Comparison of ENCODE assay signal across 8 cellular contexts in genomic region chr20:8601542-8601912, GRCh38.
DNase-seq lines count a peak whose midpoint lies in the region; ATAC-seq and TF ChIP-seq lines count a peak whose summit lies in the region.

No MANE protein-coding gene starts in this region.

- H3K27ac ChIP-seq in OCI-LY1 (ENCODE audit: low read depth, low read length, poor library complexity, severe bottlenecking) (peak overlapping the region; percentile 82), osteoblast (ENCODE audit: low read depth, low read length) (no peak overlapping the region), right atrium auricular region (no peak overlapping the region)

- H3K27me3 ChIP-seq in OCI-LY1 (ENCODE audit: insufficient read depth, low read length) (no peaks in the 10 kb centered on the region), osteoblast (ENCODE audit: insufficient read depth, low read length) (no peaks in the 10 kb centered on the region), right atrium auricular region (no peaks in the 10 kb centered on the region)

- H3K4me2 ChIP-seq in OCI-LY1 (ENCODE audit: low read length) (0 out of 2 replicates have a peak overlapping the region, but pooled peaks have one; percentile 59), osteoblast (ENCODE audit: insufficient read depth, low read length) (no peak overlapping the region)

- intact Hi-C loops in activated CD4-positive, alpha-beta T cell treated with anti-CD3 and anti-CD28 coated beads for 36 hours (cut with DNase I, micrococcal nuclease): no loop called here

- no peak for TF ChIP-seq CTCF in OCI-LY1 (IDR thresholded peaks at IDR 0.05; ENCODE audit: low read length)
- TF ChIP-seq CTCF in osteocyte (IDR thresholded peaks at IDR 0.05): no peak
- TF ChIP-seq CTCF in osteoblast (IDR thresholded peaks at IDR 0.05; ENCODE audit: extremely low read depth, low read depth, low read length): no peak
- TF ChIP-seq CTCF in right atrium auricular region (IDR thresholded peaks at IDR 0.05): no peak

- no peak overlapping the region for H3K27ac Mint-ChIP-seq in activated CD4-positive, alpha-beta T cell treated with anti-CD3 and anti-CD28 coated beads for 36 hours
- peak overlapping the region; percentile 84 for H3K27ac Mint-ChIP-seq in osteocyte (ENCODE audit: unreplicated experiment)
- H3K27ac Mint-ChIP-seq in activated CD4-positive, alpha-beta T cell treated with anti-CD3 and anti-CD28 coated beads, Interleukin-2, amount 10 ng/mL, durations not matched to agents 7 days and 5 days: no peak overlapping the region

- no peak overlapping the region for H2AFZ ChIP-seq in OCI-LY1 (ENCODE audit: low read length)
- H2AFZ ChIP-seq in osteoblast (ENCODE audit: low read length): no peak overlapping the region

- H3K27me3 Mint-ChIP-seq in activated CD4-positive, alpha-beta T cell treated with anti-CD3 and anti-CD28 coated beads for 36 hours: no peaks in the 10 kb centered on the region
- no peaks in the 10 kb centered on the region for H3K27me3 Mint-ChIP-seq in osteocyte (ENCODE audit: unreplicated experiment)
- no peaks in the 10 kb centered on the region for H3K27me3 Mint-ChIP-seq in activated CD4-positive, alpha-beta T cell treated with anti-CD3 and anti-CD28 coated beads, Interleukin-2, amount 10 ng/mL, durations not matched to agents 7 days and 5 days

- DNase-seq in activated CD4-positive, alpha-beta T cell treated with anti-CD3 and anti-CD28 coated beads for 36 hours: peak; percentile 19
- no peak for DNase-seq in activated CD4-positive, alpha-beta T cell treated with anti-CD3 and anti-CD28 coated beads for 4 hours
- DNase-seq in osteocyte (ENCODE audit: extremely low spot score, unreplicated experiment) (no peak), osteoblast (ENCODE audit: insufficient read length, low spot score, missing footprints) (no peak), right atrium auricular region (ENCODE audit: low spot score) (no peak)
- no peak for DNase-seq in activated CD4-positive, alpha-beta T cell treated with anti-CD3 and anti-CD28 coated beads, Interleukin-2, amount 10 ng/mL, durations not matched to agents 7 days and 5 days

- H3K4me1 ChIP-seq in OCI-LY1 (ENCODE audit: insufficient read depth, low read length, severe bottlenecking) (peaks cover 32% of the 10 kb centered on the region), osteoblast (ENCODE audit: insufficient read depth, low read length) (peaks cover 2% of the 10 kb centered on the region), right atrium auricular region (peaks cover 0 to 7% of the 10 kb centered on the region in 2 donors)

- no peaks in the 10 kb centered on the region for H3K36me3 ChIP-seq in OCI-LY1 (ENCODE audit: insufficient read depth, low read length)
- no peaks in the 10 kb centered on the region for H3K36me3 ChIP-seq in osteoblast (ENCODE audit: insufficient read depth, low read length)
- H3K36me3 ChIP-seq in right atrium auricular region: no peaks in the 10 kb centered on the region

- H3K9me3 Mint-ChIP-seq in activated CD4-positive, alpha-beta T cell treated with anti-CD3 and anti-CD28 coated beads for 36 hours (ENCODE audit: low read depth): no peaks in the 10 kb centered on the region
- H3K9me3 Mint-ChIP-seq in osteocyte (ENCODE audit: unreplicated experiment): peaks cover 8% of the 10 kb centered on the region
- H3K9me3 Mint-ChIP-seq in activated CD4-positive, alpha-beta T cell treated with anti-CD3 and anti-CD28 coated beads, Interleukin-2, amount 10 ng/mL, durations not matched to agents 7 days and 5 days: no peaks in the 10 kb centered on the region

- H3K4me3 ChIP-seq in OCI-LY1 (ENCODE audit: low read depth, low read length, poor library complexity, severe bottlenecking) (no peak overlapping the region), osteoblast (ENCODE audit: insufficient read depth, low read length) (no peak overlapping the region), right atrium auricular region (no peak overlapping the region)

- CTCF ChIA-PET in activated CD4-positive, alpha-beta T cell treated with anti-CD3 and anti-CD28 coated beads for 36 hours (lab: Charles Lee): no interaction called here
- CTCF ChIA-PET in activated CD4-positive, alpha-beta T cell treated with anti-CD3 and anti-CD28 coated beads, Interleukin-2, amount 10 ng/mL, durations not matched to agents 7 days and 5 days (lab: Charles Lee): no interaction called here

- POLR2A ChIA-PET in activated CD4-positive, alpha-beta T cell treated with anti-CD3 and anti-CD28 coated beads for 36 hours (lab: Charles Lee): no interaction called here
- POLR2A ChIA-PET in activated CD4-positive, alpha-beta T cell treated with anti-CD3 and anti-CD28 coated beads, Interleukin-2, amount 10 ng/mL, durations not matched to agents 7 days and 5 days (lab: Charles Lee): no interaction called here

- H3K36me3 Mint-ChIP-seq in activated CD4-positive, alpha-beta T cell treated with anti-CD3 and anti-CD28 coated beads for 36 hours (ENCODE audit: low read depth): no peaks in the 10 kb centered on the region
- peaks cover 4% of the 10 kb centered on the region for H3K36me3 Mint-ChIP-seq in osteocyte (ENCODE audit: unreplicated experiment)
- H3K36me3 Mint-ChIP-seq in activated CD4-positive, alpha-beta T cell treated with anti-CD3 and anti-CD28 coated beads, Interleukin-2, amount 10 ng/mL, durations not matched to agents 7 days and 5 days (ENCODE audit: low read depth): no peaks in the 10 kb centered on the region

- H3F3A ChIP-seq in OCI-LY1 (ENCODE audit: insufficient read depth, low read length): no peaks in the 10 kb centered on the region

- H3K9me3 ChIP-seq in OCI-LY1 (ENCODE audit: low read length) (no peaks in the 10 kb centered on the region), osteoblast (ENCODE audit: low read depth, low read length) (no peaks in the 10 kb centered on the region), right atrium auricular region (no peaks in the 10 kb centered on the region)

- H3K4me3 Mint-ChIP-seq in activated CD4-positive, alpha-beta T cell treated with anti-CD3 and anti-CD28 coated beads for 36 hours: no peak overlapping the region
- H3K4me3 Mint-ChIP-seq in osteocyte (ENCODE audit: unreplicated experiment): peak overlapping the region; percentile 75
- H3K4me3 Mint-ChIP-seq in activated CD4-positive, alpha-beta T cell treated with anti-CD3 and anti-CD28 coated beads, Interleukin-2, amount 10 ng/mL, durations not matched to agents 7 days and 5 days: no peak overlapping the region

- peaks cover 21% of the 10 kb centered on the region for H3K4me1 Mint-ChIP-seq in activated CD4-positive, alpha-beta T cell treated with anti-CD3 and anti-CD28 coated beads for 36 hours
- peaks cover 28% of the 10 kb centered on the region for H3K4me1 Mint-ChIP-seq in osteocyte (ENCODE audit: unreplicated experiment)
- H3K4me1 Mint-ChIP-seq in activated CD4-positive, alpha-beta T cell treated with anti-CD3 and anti-CD28 coated beads, Interleukin-2, amount 10 ng/mL, durations not matched to agents 7 days and 5 days: peaks cover 13% of the 10 kb centered on the region

- H3K9me2 ChIP-seq in OCI-LY1 (ENCODE audit: low read depth, low read length): no peaks in the 10 kb centered on the region

- H3K9ac ChIP-seq in OCI-LY1 (ENCODE audit: low read length): no peak overlapping the region

- H4K20me1 ChIP-seq in OCI-LY1 (ENCODE audit: insufficient read depth, low read length) (no peaks in the 10 kb centered on the region), osteoblast (ENCODE audit: insufficient read depth, low read length) (no peaks in the 10 kb centered on the region)

- no peaks in the 10 kb centered on the region for H3K79me2 ChIP-seq in OCI-LY1 (ENCODE audit: insufficient read depth, low read length)
- no peaks in the 10 kb centered on the region for H3K79me2 ChIP-seq in osteoblast (ENCODE audit: insufficient read depth, low read length)

- peak; percentile 75 for ATAC-seq in activated CD4-positive, alpha-beta T cell treated with anti-CD3 and anti-CD28 coated beads for 36 hours
- ATAC-seq in HG02885 (IDR thresholded peaks at IDR 0.05; ENCODE audit: poor library complexity, unreplicated experiment): peak; percentile 84
